In genomic region chr14:84797326-84797725, GRCh38 we compare ENCODE assay signal across 16 cellular contexts.
DNase-seq lines count a peak whose midpoint lies in the region; ATAC-seq and TF ChIP-seq lines count a peak whose summit lies in the region.
"Had no signal": no experiment of that assay in that cellular context is flagged by ENCODE, and none has a peak within 500 bp of the region (broad histone marks: within the 10 kb centered on the region; RNA-seq: fewer than 3 reads in every experiment).

No MANE protein-coding gene starts in this region.

- CTCF ChIA-PET in HEK293 (lab: Yijun Ruan, JAX) = interaction anchor here (0.6 kb wide), 1 partner anchor 454 kb away, joined by 3 read pairs; no protein-coding TSS in a partner anchor

- no peak overlapping the region for H3K9ac ChIP-seq in adipocyte (ENCODE audit: low read length)
- H3K9ac ChIP-seq: BLaER1 treated with 17β-estradiol and CSF1 and Interleukin-3, amounts not matched to agents 10 nM and 100 nM had no signal

- peaks cover 0 to 2% (median 0%) of the 10 kb centered on the region in 3 donors for H3K27me3 Mint-ChIP-seq in immature natural killer cell (ENCODE audit: low read depth in 3 of 3)
- H3K27me3 Mint-ChIP-seq: B cell had no signal

- no peak for TF ChIP-seq POLR2A in GM18505 (IDR thresholded peaks at IDR 0.05; ENCODE audit: borderline replicate concordance, extremely low read depth, insufficient read depth, insufficient read length)

- no peaks in the 10 kb centered on the region for H3K4me1 Mint-ChIP-seq in immature natural killer cell
- H3K4me1 Mint-ChIP-seq: B cell, H9 had no signal

- no peak overlapping the region for H3K4me3 Mint-ChIP-seq in immature natural killer cell
- H3K4me3 Mint-ChIP-seq: B cell; CD8-positive, alpha-beta T cell; H9 had no signal

- H3K27ac ChIP-seq in HEK293 (ENCODE audit: extremely low read depth, low read depth, low read length) (no peak overlapping the region), left lung (no peak overlapping the region)
- H3K27ac ChIP-seq: BLaER1 treated with 17β-estradiol and CSF1 and Interleukin-3, amounts not matched to agents 10 nM and 100 nM; HL-60 had no signal

- no peak overlapping the region for H3K4me3 ChIP-seq in HEK293 (ENCODE audit: low read depth, low read length)
- H3K4me3 ChIP-seq in adipocyte (ENCODE audit: low read length) = no peak overlapping the region
- H3K4me3 ChIP-seq in left lung = no peak overlapping the region
- H3K4me3 ChIP-seq: BLaER1 treated with 17β-estradiol and CSF1 and Interleukin-3, amounts not matched to agents 10 nM and 100 nM had no signal

- intact Hi-C loops in left lung (cut with DNase I) = no loop called here

- H3K27me3 ChIP-seq in adipocyte (replicated peaks; ENCODE audit: control insufficient read depth, insufficient read depth, low read length) (no peaks in the 10 kb centered on the region), left lung (no peaks in the 10 kb centered on the region)
- H3K27me3 ChIP-seq: BLaER1 treated with 17β-estradiol and CSF1 and Interleukin-3, amounts not matched to agents 10 nM and 100 nM had no signal

- DNase-seq in adipocyte (ENCODE audit: low read depth) (peak; percentile 8), glomerular visceral epithelial cell (ENCODE audit: extremely low spot score) (peak; percentile 15), renal cortical epithelial cell (ENCODE audit: low read depth) (peak; percentile 70), immature natural killer cell (no peak), left lung (no peak)
- DNase-seq: 8988T; Calu3; CD8-positive, alpha-beta T cell; DMS79 treated with DMSO at 0.1 percent for 48 hours; GF-D8; H9 had no signal

- TF ChIP-seq CTCF in HEK293 (tag by site-specific recombination; IDR thresholded peaks at IDR 0.05) (no peak), left lung (IDR thresholded peaks at IDR 0.05) (no peak)

- ATAC-seq in GM18505 (IDR thresholded peaks at IDR 0.05; ENCODE audit: unreplicated experiment) (no peak), left lung (no peak)
- ATAC-seq: CD8-positive, alpha-beta T cell had no signal

- peaks cover 0 to 29% (median 9%) of the 10 kb centered on the region in 6 donors for H3K9me3 Mint-ChIP-seq in immature natural killer cell
- H3K9me3 Mint-ChIP-seq: H9 had no signal

- H3K36me3 ChIP-seq in HEK293 (ENCODE audit: control insufficient read depth in 2 of 2, insufficient read depth in 1 of 2, low read length in 2 of 2) (no peaks in the 10 kb centered on the region), adipocyte (ENCODE audit: control insufficient read depth, insufficient read depth, low read length, severe bottlenecking) (no peaks in the 10 kb centered on the region), left lung (no peaks in the 10 kb centered on the region)
- H3K36me3 ChIP-seq: BLaER1 treated with 17β-estradiol and CSF1 and Interleukin-3, amounts not matched to agents 10 nM and 100 nM had no signal

- H3K27ac Mint-ChIP-seq in immature natural killer cell = no peak overlapping the region
- H3K27ac Mint-ChIP-seq: B cell; CD8-positive, alpha-beta T cell; H9 had no signal

- no peaks in the 10 kb centered on the region for H3K36me3 Mint-ChIP-seq in immature natural killer cell
- H3K36me3 Mint-ChIP-seq: CD8-positive, alpha-beta T cell had no signal

- H3K9me3 ChIP-seq in HEK293 (ENCODE audit: control insufficient read depth, insufficient read depth, low read depth, low read length) (no peaks in the 10 kb centered on the region), adipocyte (ENCODE audit: control insufficient read depth, low read length) (no peaks in the 10 kb centered on the region), left lung (peaks cover 0 to 3% of the 10 kb centered on the region in 2 donors)

- POLR2A ChIA-PET in HEK293 (lab: Yijun Ruan, JAX) = no interaction called here

- H3K4me1 ChIP-seq in HEK293 (ENCODE audit: control insufficient read depth, insufficient read depth, low read length) = peaks cover 7% of the 10 kb centered on the region; the same call in 1 of the 2 replicates
- H3K4me1 ChIP-seq in adipocyte (ENCODE audit: control insufficient read depth, insufficient read depth, low read length) = peaks cover 3% of the 10 kb centered on the region
- H3K4me1 ChIP-seq in left lung = no peaks in the 10 kb centered on the region
- H3K4me1 ChIP-seq: BLaER1 treated with 17β-estradiol and CSF1 and Interleukin-3, amounts not matched to agents 10 nM and 100 nM had no signal

TF ChIP-seq in HEK293, 187 proteins besides CTCF, POLR2A, EP300 and RAD21:
- no peak for TF ChIP-seq ZNF791 (tag by site-specific recombination; IDR thresholded peaks at IDR 0.05)
- TF ChIP-seq HOXD13 (CRISPR knock-in tag; IDR thresholded peaks at IDR 0.05; ENCODE audit: borderline replicate concordance) = peak; percentile 80; the same call in 1 of the 2 replicates

Comparison
In these comparisons a context has a peak if more than half of its experiments do, and no peak if none do; other contexts are left out.
1. DNase-seq: peak in adipocyte (single experiment), glomerular visceral epithelial cell (single experiment) and renal cortical epithelial cell (single experiment); none in immature natural killer cell (0 of 3) and left lung (0 of 2).